1 cellular context compared by ENCODE assay signal in genomic region chr19:18683109-18683954, GRCh38.
TF ChIP-seq lines count a peak whose summit lies in the region.

CRTC1 (plus strand) TSS chr19:18683680; CDS start chr19:18683703, 23 bp downstream.

TF ChIP-seq in HepG2, 621 proteins besides CTCF, POLR2A, EP300 and RAD21 (continued from another document and continues in another):
- no peak for TF ChIP-seq ZNF512B (CRISPR knock-in tag; IDR thresholded peaks at IDR 0.05; ENCODE audit: borderline replicate concordance)
- TF ChIP-seq HOXA7 (CRISPR knock-in tag; IDR thresholded peaks at IDR 0.05), result no peak
- TF ChIP-seq ZNF224 (CRISPR knock-in tag; IDR thresholded peaks at IDR 0.05), result 0 out of 2 replicates have a peak, but pooled peaks have one; percentile 49
- TF ChIP-seq, protein P1, sequence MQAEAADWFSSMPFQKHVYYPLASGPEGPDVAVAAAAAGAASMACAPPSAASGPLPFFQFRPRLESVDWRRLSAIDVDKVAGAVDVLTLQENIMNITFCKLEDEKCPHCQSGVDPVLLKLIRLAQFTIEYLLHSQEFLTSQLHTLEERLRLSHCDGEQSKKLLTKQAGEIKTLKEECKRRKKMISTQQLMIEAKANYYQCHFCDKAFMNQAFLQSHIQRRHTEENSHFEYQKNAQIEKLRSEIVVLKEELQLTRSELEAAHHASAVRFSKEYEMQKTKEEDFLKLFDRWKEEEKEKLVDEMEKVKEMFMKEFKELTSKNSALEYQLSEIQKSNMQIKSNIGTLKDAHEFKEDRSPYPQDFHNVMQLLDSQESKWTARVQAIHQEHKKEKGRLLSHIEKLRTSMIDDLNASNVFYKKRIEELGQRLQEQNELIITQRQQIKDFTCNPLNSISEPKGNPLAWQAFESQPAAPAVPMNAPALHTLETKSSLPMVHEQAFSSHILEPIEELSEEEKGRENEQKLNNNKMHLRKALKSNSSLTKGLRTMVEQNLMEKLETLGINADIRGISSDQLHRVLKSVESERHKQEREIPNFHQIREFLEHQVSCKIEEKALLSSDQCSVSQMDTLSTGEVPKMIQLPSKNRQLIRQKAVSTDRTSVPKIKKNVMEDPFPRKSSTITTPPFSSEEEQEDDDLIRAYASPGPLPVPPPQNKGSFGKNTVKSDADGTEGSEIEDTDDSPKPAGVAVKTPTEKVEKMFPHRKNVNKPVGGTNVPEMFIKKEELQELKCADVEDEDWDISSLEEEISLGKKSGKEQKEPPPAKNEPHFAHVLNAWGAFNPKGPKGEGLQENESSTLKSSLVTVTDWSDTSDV (CRISPR knock-in tag; IDR thresholded peaks at IDR 0.05), result no peak
- TF ChIP-seq ZFP62 (CRISPR knock-in tag; IDR thresholded peaks at IDR 0.05), result no peak
- TF ChIP-seq SNAPC5 (CRISPR knock-in tag; IDR thresholded peaks at IDR 0.05; ENCODE audit: borderline replicate concordance), result no peak
- TF ChIP-seq, protein P2, sequence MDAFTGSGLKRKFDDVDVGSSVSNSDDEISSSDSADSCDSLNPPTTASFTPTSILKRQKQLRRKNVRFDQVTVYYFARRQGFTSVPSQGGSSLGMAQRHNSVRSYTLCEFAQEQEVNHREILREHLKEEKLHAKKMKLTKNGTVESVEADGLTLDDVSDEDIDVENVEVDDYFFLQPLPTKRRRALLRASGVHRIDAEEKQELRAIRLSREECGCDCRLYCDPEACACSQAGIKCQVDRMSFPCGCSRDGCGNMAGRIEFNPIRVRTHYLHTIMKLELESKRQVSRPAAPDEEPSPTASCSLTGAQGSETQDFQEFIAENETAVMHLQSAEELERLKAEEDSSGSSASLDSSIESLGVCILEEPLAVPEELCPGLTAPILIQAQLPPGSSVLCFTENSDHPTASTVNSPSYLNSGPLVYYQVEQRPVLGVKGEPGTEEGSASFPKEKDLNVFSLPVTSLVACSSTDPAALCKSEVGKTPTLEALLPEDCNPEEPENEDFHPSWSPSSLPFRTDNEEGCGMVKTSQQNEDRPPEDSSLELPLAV (CRISPR knock-in tag; conservative IDR thresholded peaks at IDR 0.05; ENCODE audit: low read depth), result no peak
- TF ChIP-seq KDM2A (CRISPR knock-in tag; IDR thresholded peaks at IDR 0.05; ENCODE audit: borderline replicate concordance, low read depth), result no peak; the same call in 1 of the 2 replicates
- no peak; the same call in 1 of the 2 replicates for TF ChIP-seq ZNF160 (CRISPR knock-in tag; IDR thresholded peaks at IDR 0.05)
- peak; percentile 57; the same call in 1 of the 2 replicates for TF ChIP-seq MYC (CRISPR knock-in tag; IDR thresholded peaks at IDR 0.05; ENCODE audit: borderline replicate concordance)
- peak; percentile 90; the same call in 1 of the 2 replicates for TF ChIP-seq ZNF761 (CRISPR knock-in tag; conservative IDR thresholded peaks at IDR 0.05)
- TF ChIP-seq ZNF710 (CRISPR knock-in tag; IDR thresholded peaks at IDR 0.05; ENCODE audit: borderline replicate concordance), result 0 out of 2 replicates have a peak, but pooled peaks have one; percentile 32
- TF ChIP-seq NR1H2 (CRISPR knock-in tag; IDR thresholded peaks at IDR 0.05; ENCODE audit: borderline replicate concordance, low read depth), result no peak
- TF ChIP-seq ZNF784 (CRISPR knock-in tag; IDR thresholded peaks at IDR 0.05; ENCODE audit: borderline replicate concordance), result peak; percentile 60; the same call in 1 of the 2 replicates
- no peak for TF ChIP-seq IRF9 (CRISPR knock-in tag; IDR thresholded peaks at IDR 0.05; ENCODE audit: borderline replicate concordance)
- 0 out of 2 replicates have a peak, but pooled peaks have one; percentile 41 for TF ChIP-seq ZNF451 (CRISPR knock-in tag; IDR thresholded peaks at IDR 0.05)
- TF ChIP-seq SKI (IDR thresholded peaks at IDR 0.05; ENCODE audit: partially characterized antibody), result no peak
- TF ChIP-seq ZNF572 (CRISPR knock-in tag; IDR thresholded peaks at IDR 0.05), result no peak
- TF ChIP-seq POGZ (CRISPR knock-in tag; IDR thresholded peaks at IDR 0.05), result no peak
- no peak for TF ChIP-seq MZF1 (CRISPR knock-in tag; IDR thresholded peaks at IDR 0.05; ENCODE audit: borderline replicate concordance)
- TF ChIP-seq KMT2A (CRISPR knock-in tag; IDR thresholded peaks at IDR 0.05), result no peak
- no peak for TF ChIP-seq THYN1 (CRISPR knock-in tag; IDR thresholded peaks at IDR 0.05; ENCODE audit: borderline replicate concordance, low read depth)
- no peak for TF ChIP-seq RAD51 (IDR thresholded peaks at IDR 0.05; ENCODE audit: borderline replicate concordance)
- TF ChIP-seq ADNP (CRISPR knock-in tag; IDR thresholded peaks at IDR 0.05), result peak; percentile 69; the same call in 1 of the 2 replicates
- peak in 1 of 2 experiments; percentile 64; a peak in 2 of 4 replicates for TF ChIP-seq HMGXB4 (CRISPR knock-in tag; IDR thresholded peaks at IDR 0.05; ENCODE audit: borderline replicate concordance in 1 of 2, low read depth in 1 of 2)
- TF ChIP-seq RFXANK (CRISPR knock-in tag; IDR thresholded peaks at IDR 0.05), result no peak
- TF ChIP-seq, protein P3, sequence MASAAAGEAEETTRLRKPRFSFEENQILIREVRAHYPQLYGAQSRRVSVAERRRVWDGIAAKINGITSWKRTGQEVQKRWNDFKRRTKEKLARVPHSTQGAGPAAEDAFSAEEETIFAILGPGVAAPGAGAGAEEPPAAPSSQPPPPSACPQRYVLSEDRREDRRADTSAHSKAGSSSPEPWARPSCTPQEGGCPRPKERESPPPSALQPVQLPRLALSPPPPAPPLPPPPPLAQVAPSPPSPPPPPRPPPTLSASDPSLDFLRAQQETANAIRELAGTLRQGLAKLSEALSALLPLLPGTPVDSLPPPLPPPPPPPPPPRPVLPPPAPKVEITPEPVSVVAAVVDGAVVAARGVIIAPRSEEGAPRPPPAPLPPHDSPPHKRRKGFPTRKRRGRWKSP (CRISPR knock-in tag; IDR thresholded peaks at IDR 0.05), result no peak
- 0 out of 2 replicates have a peak, but pooled peaks have one; percentile 18 for TF ChIP-seq ZBTB26 (CRISPR knock-in tag; IDR thresholded peaks at IDR 0.05; ENCODE audit: borderline replicate concordance)
- TF ChIP-seq ZBTB8A (CRISPR knock-in tag; IDR thresholded peaks at IDR 0.05; ENCODE audit: borderline replicate concordance, low read depth), result 0 out of 2 replicates have a peak, but pooled peaks have one; percentile 30
- peak; percentile 8 for TF ChIP-seq ASH2L (IDR thresholded peaks at IDR 0.05; ENCODE audit: insufficient read length, low read depth, low read length)
- TF ChIP-seq MEIS1 (CRISPR knock-in tag; IDR thresholded peaks at IDR 0.05; ENCODE audit: borderline replicate concordance), result 0 out of 2 replicates have a peak, but pooled peaks have one; percentile 53
- TF ChIP-seq ELK4 (CRISPR knock-in tag; IDR thresholded peaks at IDR 0.05; ENCODE audit: borderline replicate concordance), result no peak
- TF ChIP-seq ZNF558 (CRISPR knock-in tag; IDR thresholded peaks at IDR 0.05; ENCODE audit: borderline replicate concordance), result no peak
- TF ChIP-seq MXI1 (IDR thresholded peaks at IDR 0.05; ENCODE audit: borderline replicate concordance, low read depth, low read length), result no peak; the same call in 2 of the 3 replicates
- TF ChIP-seq FOXJ3 (CRISPR knock-in tag; IDR thresholded peaks at IDR 0.05; ENCODE audit: borderline replicate concordance), result no peak
- peak; percentile 49; the same call in 1 of the 2 replicates for TF ChIP-seq REPIN1 (CRISPR knock-in tag; IDR thresholded peaks at IDR 0.05; ENCODE audit: borderline replicate concordance, low read depth)
- no peak for TF ChIP-seq ZNF446 (CRISPR knock-in tag; IDR thresholded peaks at IDR 0.05)
- TF ChIP-seq, protein P4, sequence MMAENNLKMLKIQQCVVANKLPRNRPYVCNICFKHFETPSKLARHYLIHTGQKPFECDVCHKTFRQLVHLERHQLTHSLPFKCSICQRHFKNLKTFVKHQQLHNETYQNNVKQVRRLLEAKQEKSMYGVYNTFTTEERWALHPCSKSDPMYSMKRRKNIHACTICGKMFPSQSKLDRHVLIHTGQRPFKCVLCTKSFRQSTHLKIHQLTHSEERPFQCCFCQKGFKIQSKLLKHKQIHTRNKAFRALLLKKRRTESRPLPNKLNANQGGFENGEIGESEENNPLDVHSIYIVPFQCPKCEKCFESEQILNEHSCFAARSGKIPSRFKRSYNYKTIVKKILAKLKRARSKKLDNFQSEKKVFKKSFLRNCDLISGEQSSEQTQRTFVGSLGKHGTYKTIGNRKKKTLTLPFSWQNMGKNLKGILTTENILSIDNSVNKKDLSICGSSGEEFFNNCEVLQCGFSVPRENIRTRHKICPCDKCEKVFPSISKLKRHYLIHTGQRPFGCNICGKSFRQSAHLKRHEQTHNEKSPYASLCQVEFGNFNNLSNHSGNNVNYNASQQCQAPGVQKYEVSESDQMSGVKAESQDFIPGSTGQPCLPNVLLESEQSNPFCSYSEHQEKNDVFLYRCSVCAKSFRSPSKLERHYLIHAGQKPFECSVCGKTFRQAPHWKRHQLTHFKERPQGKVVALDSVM (CRISPR knock-in tag; IDR thresholded peaks at IDR 0.05), result no peak
- TF ChIP-seq ZNF782 (CRISPR knock-in tag; IDR thresholded peaks at IDR 0.05; ENCODE audit: borderline replicate concordance), result peak; percentile 79; the same call in 1 of the 2 replicates
- TF ChIP-seq GATAD2A (CRISPR knock-in tag; IDR thresholded peaks at IDR 0.05), result 0 out of 2 replicates have a peak, but pooled peaks have one; percentile 40
